12 cellular contexts compared by ENCODE assay signal in genomic region chr15:57387644-57388076, GRCh38. TPM values are rescaled to one million over a fixed set of nuclear protein-coding genes. Genes with fewer than 3 reads are reported as not detected.
DNase-seq lines count a peak whose midpoint lies in the region; ATAC-seq and TF ChIP-seq lines count a peak whose summit lies in the region.
"Had no signal": no experiment of that assay in that cellular context is flagged by ENCODE, and none has a peak within 500 bp of the region (broad histone marks: within the 10 kb centered on the region; RNA-seq: fewer than 3 reads in every experiment).

No MANE protein-coding gene starts in this region.

- intact Hi-C loops in heart left ventricle (cut with DNase I) (no loop called here), right cardiac atrium (cut with DNase I) (no loop called here), lower lobe of right lung (cut with DNase I) (no loop called here), ovary (cut with DNase I) (no loop called here), esophagus squamous epithelium (cut with DNase I) (no loop called here)

- H3K27me3 ChIP-seq in heart left ventricle (no peaks in the 10 kb centered on the region), right cardiac atrium (ENCODE audit: control insufficient read depth, insufficient read depth) (no peaks in the 10 kb centered on the region), lower lobe of right lung (ENCODE audit: low read depth) (no peaks in the 10 kb centered on the region), ovary (no peaks in the 10 kb centered on the region), esophagus squamous epithelium (no peaks in the 10 kb centered on the region)
- H3K27me3 ChIP-seq: testis had no signal

- TF ChIP-seq POLR2A in heart left ventricle (IDR thresholded peaks at IDR 0.05) (no peak), ovary (IDR thresholded peaks at IDR 0.05) (no peak), esophagus squamous epithelium (IDR thresholded peaks at IDR 0.05) (no peak)

- peak overlapping the region; percentile 12 for H3K27ac Mint-ChIP-seq in type B pancreatic cell

- H3K4me1 ChIP-seq in heart left ventricle (peaks cover 0 to 67% (median 25%) of the 10 kb centered on the region in 12 donors), right cardiac atrium (ENCODE audit: control insufficient read depth, insufficient read depth, low read length) (no peaks in the 10 kb centered on the region), lower lobe of right lung (peaks cover 67% of the 10 kb centered on the region), ovary (ENCODE audit: insufficient read depth) (peaks cover 16% of the 10 kb centered on the region), esophagus squamous epithelium (peaks cover 0 to 8% (median 0%) of the 10 kb centered on the region in 3 donors)
- H3K4me1 ChIP-seq: psoas muscle had no signal

- peaks cover 5% of the 10 kb centered on the region for H3K9me3 Mint-ChIP-seq in type B pancreatic cell

- peaks cover 40% of the 10 kb centered on the region for H3K4me1 Mint-ChIP-seq in type B pancreatic cell (ENCODE audit: unreplicated experiment)

- H3K9me3 ChIP-seq in heart left ventricle (no peaks in the 10 kb centered on the region), right cardiac atrium (ENCODE audit: control insufficient read depth, low read length) (no peaks in the 10 kb centered on the region), lower lobe of right lung (no peaks in the 10 kb centered on the region), ovary (no peaks in the 10 kb centered on the region), esophagus squamous epithelium (no peaks in the 10 kb centered on the region)
- H3K9me3 ChIP-seq: psoas muscle, testis had no signal

- no peak for DNase-seq in heart left ventricle
- DNase-seq in right cardiac atrium, result no peak
- peak; percentile 94 for DNase-seq in cerebellar cortex (ENCODE audit: low spot score)
- DNase-seq in lower lobe of right lung, result no peak
- DNase-seq in type B pancreatic cell (ENCODE audit: extremely low spot score, unreplicated experiment), result no peak
- DNase-seq in ovary, result no peak
- DNase-seq in esophagus squamous epithelium (lab: John Stamatoyannopoulos, UW), result no peak
- no peak for DNase-seq in nucleus accumbens (lab: John Stamatoyannopoulos, UW)
- DNase-seq: activated CD4-positive, CD25-positive, alpha-beta regulatory T cell treated with anti-CD3 and anti-CD28 coated beads, Interleukin-2, amount 50 U/mL, for 72 hours; DMS53; psoas muscle had no signal

- H3K27ac ChIP-seq in heart left ventricle (peak overlapping the region in 8 of 12 donors; percentile 17 to 67 (median 52)), right cardiac atrium (ENCODE audit: low read length) (no peak overlapping the region), lower lobe of right lung (peak overlapping the region; percentile 62), ovary (no peak overlapping the region), esophagus squamous epithelium (peak overlapping the region in 1 of 4 donors; percentile 44)
- H3K27ac ChIP-seq: psoas muscle had no signal

- ATAC-seq in heart left ventricle (no peak), right cardiac atrium (no peak), lower lobe of right lung (peak; percentile 72 to 75)
- ATAC-seq: psoas muscle had no signal

- no peaks in the 10 kb centered on the region for H3K27me3 Mint-ChIP-seq in type B pancreatic cell

- no peak for TF ChIP-seq EP300 in ovary (IDR thresholded peaks at IDR 0.05)

- TF ChIP-seq CTCF in heart left ventricle (IDR thresholded peaks at IDR 0.05) (no peak), lower lobe of right lung (IDR thresholded peaks at IDR 0.05) (no peak), type B pancreatic cell (conservative IDR thresholded peaks at IDR 0.05) (no peak), ovary (IDR thresholded peaks at IDR 0.05) (no peak), esophagus squamous epithelium (IDR thresholded peaks at IDR 0.05) (no peak)

- H3K36me3 Mint-ChIP-seq in type B pancreatic cell, result peaks cover 8% of the 10 kb centered on the region

- peak overlapping the region; percentile 29 for H3K4me3 Mint-ChIP-seq in type B pancreatic cell

- H3K4me3 ChIP-seq in heart left ventricle (no peak overlapping the region), right cardiac atrium (ENCODE audit: low read length) (no peak overlapping the region), lower lobe of right lung (no peak overlapping the region), ovary (no peak overlapping the region), esophagus squamous epithelium (no peak overlapping the region)
- H3K4me3 ChIP-seq: psoas muscle, testis had no signal

- 29 to 55% (median 44%) methylated on average over 2 of the region's 2 CpGs for WGBS in heart left ventricle, 4 donors
- 46% methylated on average over 2 of the region's 2 CpGs for WGBS in right cardiac atrium
- WGBS in ovary, 3 donors, result 28 to 43% (median 31%) methylated on average over 2 of the region's 2 CpGs
- WGBS in esophagus squamous epithelium, 2 donors, result 25 to 42% methylated on average over 2 of the region's 2 CpGs

- H3K36me3 ChIP-seq in heart left ventricle, result no peaks in the 10 kb centered on the region
- no peaks in the 10 kb centered on the region for H3K36me3 ChIP-seq in lower lobe of right lung
- no peaks in the 10 kb centered on the region for H3K36me3 ChIP-seq in ovary
- no peaks in the 10 kb centered on the region for H3K36me3 ChIP-seq in esophagus squamous epithelium

RNA-seq across cellular contexts. Expression of gene CGNL1, which starts 11.4 kb away (rescaled TPM):
- total RNA-seq in heart left ventricle (10 to 100 TPM; 16.9 to 40.0 (median 23.7) TPM), right cardiac atrium (10 to 100 TPM; 48.6 to 59.9 (median 53.1) TPM), lower lobe of right lung (46.0 TPM), type B pancreatic cell (ENCODE audit: low replicate concordance) (11.8 and 16.9 TPM in 2 replicates), ovary (10 to 100 TPM in 4 of 7 donors, 1 to 10 TPM in 3; 7.8 to 26.1 (median 13.6) TPM), esophagus squamous epithelium (10 to 100 TPM in 2 of 4 donors, 1 to 10 TPM in 2; 3.8 to 14.7 (median 8.8) TPM)
- polyA plus RNA-seq in heart left ventricle (1 to 10 TPM; 3.8 to 4.9 TPM), right cardiac atrium (12.7 TPM), ovary (10 to 100 TPM in 1 of 2 donors, 1 to 10 TPM in 1; 8.1 to 24.0 TPM)

Comparison
In these comparisons a context has a peak if more than half of its experiments do, and no peak if none do; other contexts are left out.
1. H3K27ac ChIP-seq: peak in heart left ventricle (8 of 12) and lower lobe of right lung (single experiment); none in right cardiac atrium (single experiment) and ovary (0 of 2).
2. ATAC-seq: peak in lower lobe of right lung (2 of 2); none in heart left ventricle (0 of 4) and right cardiac atrium (0 of 2).